23 cellular contexts compared by ENCODE assay signal in genomic region chr2:88651646-88652045, GRCh38. TPM values are rescaled to one million over a fixed set of nuclear protein-coding genes. Genes with fewer than 3 reads are reported as not detected.
DNase-seq lines count a peak whose midpoint lies in the region; ATAC-seq, FAIRE-seq and TF ChIP-seq lines count a peak whose summit lies in the region.
"Had no signal": no experiment of that assay in that cellular context is flagged by ENCODE, and none has a peak within 500 bp of the region (broad histone marks: within the 10 kb centered on the region; RNA-seq: fewer than 3 reads in every experiment).

No MANE protein-coding gene starts in this region.

- peak; percentile 43 for FAIRE-seq in keratinocyte (lab: Jason Lieb, UNC)
- FAIRE-seq: A204.1, D721Med, GM12878, H54, K562 had no signal

- H3K36me3 ChIP-seq in Caco-2 (ENCODE audit: control insufficient read depth, insufficient read depth, low read length): no peaks in the 10 kb centered on the region
- no peaks in the 10 kb centered on the region for H3K36me3 ChIP-seq in keratinocyte (ENCODE audit: control insufficient read depth in 2 of 2, extremely low read depth in 1 of 2, insufficient read depth in 2 of 2, low read length in 2 of 2)
- H3K36me3 ChIP-seq: BE2C had no signal

- no TSS peak for BruUV-seq in Caco-2 (replicated peaks; lab: Mats Ljungman, UMichigan)

- H3K27ac ChIP-seq in keratinocyte (ENCODE audit: control insufficient read depth, insufficient read depth, low read length): no peak overlapping the region
- H3K27ac ChIP-seq: GM23248, HL-60 had no signal

- no peaks in the 10 kb centered on the region for H3K27me3 ChIP-seq in Caco-2 (replicated peaks; ENCODE audit: control insufficient read depth, insufficient read depth, low read length)
- no peaks in the 10 kb centered on the region for H3K27me3 ChIP-seq in keratinocyte (ENCODE audit: control insufficient read depth, extremely low read depth, insufficient read depth, low read length)
- H3K27me3 ChIP-seq: BE2C had no signal

- peaks cover 9% of the 10 kb centered on the region for H3K36me3 Mint-ChIP-seq in Caco-2 (ENCODE audit: insufficient read depth, unreplicated experiment)
- no peaks in the 10 kb centered on the region for H3K36me3 Mint-ChIP-seq in activated T-helper 17 cell treated with anti-CD3 and anti-CD28 coated beads, Interleukin-2, amount 50 U/mL, for 72 hours (ENCODE audit: low read depth)
- H3K36me3 Mint-ChIP-seq: CD4-positive, CD25-positive, alpha-beta regulatory T cell; CD8-positive, alpha-beta memory T cell had no signal

- peaks cover 11% of the 10 kb centered on the region for H3K9me3 Mint-ChIP-seq in Caco-2 (ENCODE audit: unreplicated experiment)
- H3K9me3 Mint-ChIP-seq in activated T-helper 17 cell treated with anti-CD3 and anti-CD28 coated beads, Interleukin-2, amount 50 U/mL, for 72 hours: no peaks in the 10 kb centered on the region
- H3K9me3 Mint-ChIP-seq: CD8-positive, alpha-beta memory T cell had no signal

- H3K4me3 Mint-ChIP-seq in Caco-2 (ENCODE audit: unreplicated experiment): peak overlapping the region; percentile 26
- no peak overlapping the region for H3K4me3 Mint-ChIP-seq in activated T-helper 17 cell treated with anti-CD3 and anti-CD28 coated beads, Interleukin-2, amount 50 U/mL, for 72 hours
- H3K4me3 Mint-ChIP-seq: CD4-positive, CD25-positive, alpha-beta regulatory T cell; CD8-positive, alpha-beta memory T cell had no signal

- H3K9me1 ChIP-seq in keratinocyte (ENCODE audit: control insufficient read depth, extremely low read depth, insufficient read depth, low read length): no peaks in the 10 kb centered on the region

- no peak overlapping the region for H3K4me2 ChIP-seq in keratinocyte (ENCODE audit: control insufficient read depth, extremely low read depth, insufficient read depth, low read depth, low read length)

- peak overlapping the region; percentile 85 for H3K27ac Mint-ChIP-seq in Caco-2 (ENCODE audit: unreplicated experiment)
- peak overlapping the region; percentile 7 for H3K27ac Mint-ChIP-seq in activated T-helper 17 cell treated with anti-CD3 and anti-CD28 coated beads, Interleukin-2, amount 50 U/mL, for 72 hours

- H3K27me3 Mint-ChIP-seq in Caco-2 (ENCODE audit: insufficient read depth, unreplicated experiment): no peaks in the 10 kb centered on the region
- no peaks in the 10 kb centered on the region for H3K27me3 Mint-ChIP-seq in activated T-helper 17 cell treated with anti-CD3 and anti-CD28 coated beads, Interleukin-2, amount 50 U/mL, for 72 hours

- CTCF ChIA-PET in Caco-2 (lab: Charles Lee): interaction anchor here (0.6 to 1.0 kb wide), 3 partner anchors 18 to 51 kb away, joined by 3 to 4 read pairs (median 4); no protein-coding TSS in a partner anchor

- peaks cover 4% of the 10 kb centered on the region; the same call in 1 of the 2 replicates for H3K9me3 ChIP-seq in Caco-2
- no peaks in the 10 kb centered on the region for H3K9me3 ChIP-seq in keratinocyte (ENCODE audit: control insufficient read depth, low read depth, low read length)
- H3K9me3 ChIP-seq: BE2C had no signal

- intact Hi-C loops in Caco-2 (cut with micrococcal nuclease; ENCODE audit: unreplicated experiment): loop anchor here (1.0 kb wide), 3 partner anchors 18 to 51 kb away; partner anchors contain the start of gene EIF2AK3

- dilution Hi-C loops in keratinocyte (cut with MboI; ENCODE audit: extremely low pct_ligation_motif_present, low sequenced_read_pairs): no loop called here

- H3K9ac ChIP-seq in keratinocyte (ENCODE audit: control insufficient read depth, extremely low read depth, insufficient read depth, low read length): no peak overlapping the region
- H3K9ac ChIP-seq: GM23248 had no signal

- POLR2A ChIA-PET in Caco-2 (lab: Charles Lee): interaction anchor here (0.9 to 1.3 kb wide), 2 partner anchors 24 to 56 kb away, joined by 3 to 23 read pairs; partner anchors contain the start of gene EIF2AK3

- H2AFZ ChIP-seq in keratinocyte (ENCODE audit: control insufficient read depth, low read length): no peak overlapping the region
- H2AFZ ChIP-seq: GM23248 had no signal

- H3K4me3 ChIP-seq in Caco-2 (ENCODE audit: low read depth, low read length): no peak overlapping the region
- H3K4me3 ChIP-seq in keratinocyte (ENCODE audit: control insufficient read depth in 2 of 3, extremely low read depth in 1 of 3, insufficient read depth in 2 of 3, low read depth in 1 of 3, low read length in 3 of 3): no peak overlapping the region
- H3K4me3 ChIP-seq: GM12878, GM23248, K562 had no signal

- H4K20me1 ChIP-seq in keratinocyte (ENCODE audit: control insufficient read depth, extremely low read depth, insufficient read depth, low read length): no peaks in the 10 kb centered on the region

- H3K4me1 ChIP-seq in Caco-2: peaks cover 23% of the 10 kb centered on the region
- peaks cover 4% of the 10 kb centered on the region for H3K4me1 ChIP-seq in keratinocyte (ENCODE audit: control insufficient read depth, extremely low read depth, insufficient read depth, low read length)
- H3K4me1 ChIP-seq: BE2C had no signal

- H3K79me2 ChIP-seq in keratinocyte (ENCODE audit: control insufficient read depth, insufficient read depth, low read length): no peaks in the 10 kb centered on the region

- peaks cover 12% of the 10 kb centered on the region for H3K4me1 Mint-ChIP-seq in Caco-2 (ENCODE audit: low read depth, unreplicated experiment)
- no peaks in the 10 kb centered on the region for H3K4me1 Mint-ChIP-seq in activated T-helper 17 cell treated with anti-CD3 and anti-CD28 coated beads, Interleukin-2, amount 50 U/mL, for 72 hours

- DNase-seq in Caco-2 (peak; percentile 84 to 85), ELF-1 (ENCODE audit: low read depth, low spot score) (peak; percentile 39), keratinocyte (ENCODE audit: low read depth, low spot score) (no peak), ureter (ENCODE audit: low spot score) (no peak)
- DNase-seq: ACHN; BE2C; C1 segment of cervical spinal cord; CD8-positive, alpha-beta memory T cell; COR-L47; DMS79 treated with DMSO at 0.1 percent for 48 hours; GM23248; HCEC 1CT; IMR-90 had no signal

- TF ChIP-seq CTCF in Caco-2 (IDR thresholded peaks at IDR 0.05; ENCODE audit: insufficient read depth in 1 of 2, low read depth in 1 of 2, low read length in 1 of 2, severe bottlenecking in 1 of 2, unreplicated experiment in 1 of 2): no peak
- TF ChIP-seq CTCF in keratinocyte (optimal IDR thresholded peaks at IDR 0.05 in 1 of 3, IDR thresholded peaks at IDR 0.05 in 1 of 3, conservative IDR thresholded peaks at IDR 0.05 in 1 of 3; ENCODE audit: extremely low read depth in 1 of 3, insufficient read depth in 2 of 3, low read length in 3 of 3): no peak

- no peak for ATAC-seq in activated T-helper 17 cell treated with anti-CD3 and anti-CD28 coated beads, Interleukin-2, amount 50 U/mL, for 72 hours (replicated peaks)
- ATAC-seq in GM19351 (IDR thresholded peaks at IDR 0.05; ENCODE audit: unreplicated experiment): no peak
- no peak for ATAC-seq in HG03521 (IDR thresholded peaks at IDR 0.05; ENCODE audit: unreplicated experiment)
- ATAC-seq: GM12878, K562 had no signal

RNA-seq across cellular contexts. Expression of gene EIF2AK3, which starts 24.4 kb away (rescaled TPM):
- total RNA-seq in Caco-2 (2022) (24.6 and 26.8 TPM in 2 replicates), ureter (30.2 TPM)
- 10 to 100 TPM; 17.1 to 22.0 TPM for total RNA-seq in activated T-helper 17 cell treated with anti-CD3 and anti-CD28 coated beads, Interleukin-2, amount 50 U/mL, for 72 hours
- 7.6 to 10.9 TPM (median 7.9 TPM) in 3 replicates for polyA plus RNA-seq in keratinocyte
- 19.0 TPM for polyA plus RNA-seq in keratinocyte (2011; ENCODE audit: low read depth)
- 3.2 and 6.1 TPM in 2 replicates for polyA plus RNA-seq in keratinocyte (2011; cell fraction: cytosol; rRNA removed)
- polyA plus RNA-seq in keratinocyte (2011; cell fraction: nucleus; rRNA removed): 21.4 and 23.0 TPM in 2 replicates
- polyA plus RNA-seq in keratinocyte (2012; ENCODE audit: low replicate concordance): 7.3 and 9.8 TPM in 2 replicates
- 4.4 to 28.7 TPM (median 8.4 TPM) in 3 replicates for polyA minus RNA-seq in keratinocyte
- polyA minus RNA-seq in keratinocyte (2011; cell fraction: cytosol; rRNA and poly(A)+ RNA removed): 6.7 TPM
- polyA minus RNA-seq in keratinocyte (2011; cell fraction: nucleus; rRNA and poly(A)+ RNA removed): 17.5 and 33.3 TPM in 2 replicates

RNA-seq across cellular contexts. Expression of gene RPIA, which starts 39.8 kb away (rescaled TPM):
- 33.2 and 33.7 TPM in 2 replicates for total RNA-seq in Caco-2 (2022)
- 10 to 100 TPM; 24.4 to 58.8 TPM for total RNA-seq in activated T-helper 17 cell treated with anti-CD3 and anti-CD28 coated beads, Interleukin-2, amount 50 U/mL, for 72 hours
- 6.6 to 11.4 TPM (median 7.1 TPM) in 3 replicates for polyA plus RNA-seq in keratinocyte
- polyA plus RNA-seq in keratinocyte (2011; ENCODE audit: low read depth): 4.2 TPM
- polyA plus RNA-seq in keratinocyte (2011; cell fraction: cytosol; rRNA removed): 6.8 and 7.8 TPM in 2 replicates
- polyA plus RNA-seq in keratinocyte (2011; cell fraction: nucleus; rRNA removed): 5.2 and 7.2 TPM in 2 replicates
- 8.6 and 10.3 TPM in 2 replicates for polyA plus RNA-seq in keratinocyte (2012; ENCODE audit: low replicate concordance)
- 3.7 to 9.5 TPM (median 6.8 TPM) in 3 replicates for polyA minus RNA-seq in keratinocyte
- 4.8 TPM for polyA minus RNA-seq in keratinocyte (2011; cell fraction: cytosol; rRNA and poly(A)+ RNA removed)
- 2.3 and 3.3 TPM in 2 replicates for polyA minus RNA-seq in keratinocyte (2011; cell fraction: nucleus; rRNA and poly(A)+ RNA removed)
- total RNA-seq in ureter: 21.7 TPM

Comparison
In these comparisons a context has a peak if more than half of its experiments do, and no peak if none do; other contexts are left out.
1. DNase-seq: peak in Caco-2 (2 of 2) and ELF-1 (single experiment); none in keratinocyte (single experiment) and ureter (single experiment).